ENCODE assay signal across 22 cellular contexts in the genomic region with DNA sequence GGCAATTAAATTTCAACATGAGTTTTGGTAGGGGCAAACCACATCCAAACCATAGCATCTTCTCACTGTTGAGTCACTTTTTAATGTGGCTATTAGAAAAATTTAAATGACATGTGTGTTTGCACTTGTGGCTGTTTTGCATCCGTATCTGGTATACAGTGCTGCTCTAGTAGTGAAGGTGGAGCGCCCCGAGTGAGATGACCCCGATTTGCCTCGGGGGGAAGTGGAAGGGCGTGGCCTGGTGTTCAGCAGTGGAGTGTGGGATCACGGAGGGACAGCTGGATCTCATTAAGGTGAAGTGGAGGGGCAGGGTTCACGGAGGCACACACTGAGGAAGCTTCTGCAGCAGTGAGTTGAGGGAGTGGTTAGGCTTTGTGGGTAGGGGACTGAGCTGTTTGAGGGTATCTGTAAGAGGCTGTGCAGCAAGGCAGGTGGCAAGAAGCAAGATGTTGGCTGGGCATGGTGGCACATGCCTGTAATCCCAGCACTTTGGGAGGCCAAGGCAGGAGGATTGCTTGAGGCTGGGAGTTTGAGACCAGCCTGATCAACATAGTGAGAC. TPM values are rescaled to one million over a fixed set of nuclear protein-coding genes. Genes with fewer than 3 reads are reported as not detected.
"Had no signal": no experiment of that assay in that cellular context is flagged by ENCODE, and none has a peak within 500 bp of the region (broad histone marks: within the 10 kb centered on the region; RNA-seq: fewer than 3 reads in every experiment).

No MANE protein-coding gene starts in this region.

- ATAC-seq: left lung, sciatic nerve had no signal

- H3K4me1 ChIP-seq: left lung, upper lobe of right lung had no signal

- H3K4me3 Mint-ChIP-seq: activated CD4-positive, alpha-beta T cell treated with anti-CD3 and anti-CD28 coated beads for 36 hours; nephron progenitor cell had no signal

- H3K36me3 ChIP-seq: brain microvascular endothelial cell, left lung, spleen, suprapubic skin, upper lobe of right lung had no signal

- H3K27ac ChIP-seq: brain microvascular endothelial cell, left lung, spleen, suprapubic skin, upper lobe of right lung, VCaP had no signal

- H3K9me3 Mint-ChIP-seq: activated T-helper 2 cell treated with anti-CD3 and anti-CD28 coated beads, Interferon-gamma antibody, Interleukin-2, Interleukin-4, amounts not matched to agents 10 μg/mL and 5 μg/mL and 100 μg/mL, durations not matched to agents 14 hours and 24 hours and 36 hours had no signal

- H3K27me3 ChIP-seq: suprapubic skin had no signal

- H3K27ac Mint-ChIP-seq: activated CD4-positive, alpha-beta T cell treated with anti-CD3 and anti-CD28 coated beads for 36 hours; activated T-helper 2 cell treated with anti-CD3 and anti-CD28 coated beads, Interferon-gamma antibody, Interleukin-2, Interleukin-4, amounts not matched to agents 10 μg/mL and 5 μg/mL and 100 μg/mL, durations not matched to agents 14 hours and 24 hours and 36 hours; nephron progenitor cell had no signal

- H3K4me3 ChIP-seq: left lung, spleen, suprapubic skin, upper lobe of right lung had no signal

- DNase-seq: activated CD4-positive, alpha-beta T cell treated with anti-CD3 and anti-CD28 coated beads for 36 hours; activated CD8-positive, alpha-beta memory T cell treated with anti-CD3 and anti-CD28 coated beads for 24 hours; activated naive CD4-positive, alpha-beta T cell treated with anti-CD3 and anti-CD28 coated beads, Interleukin-2, amount 50 U/mL, for 16 hours; brain microvascular endothelial cell; islet precursor cell; left lung; nephron progenitor cell; spleen; stimulated activated CD4-positive, alpha-beta T cell treated with anti-CD3 and anti-CD28 coated beads, Interleukin-1b, Interleukin-23, amount 100 ng/mL, for 48 hours; stimulated activated naive CD4-positive, alpha-beta T cell; T1000; upper lobe of right lung had no signal

RNA-seq across cellular contexts. Expression of gene GMCL2, which starts 6.2 kb away (rescaled TPM):
- total RNA-seq: activated CD4-positive, alpha-beta T cell treated with anti-CD3 and anti-CD28 coated beads for 36 hours; activated T-helper 2 cell treated with anti-CD3 and anti-CD28 coated beads, Interferon-gamma antibody, Interleukin-2, Interleukin-4, amounts not matched to agents 10 μg/mL and 5 μg/mL and 100 μg/mL, durations not matched to agents 14 hours and 24 hours and 36 hours; cerebellum; dermis microvascular lymphatic vessel endothelial cell; esophagus mucosa; left lung; mucosa of gallbladder; osteoblast; pulmonary artery endothelial cell; sciatic nerve; spleen; upper lobe of right lung had no signal
